ENCODE assay signal across 18 cellular contexts in the genomic region with DNA sequence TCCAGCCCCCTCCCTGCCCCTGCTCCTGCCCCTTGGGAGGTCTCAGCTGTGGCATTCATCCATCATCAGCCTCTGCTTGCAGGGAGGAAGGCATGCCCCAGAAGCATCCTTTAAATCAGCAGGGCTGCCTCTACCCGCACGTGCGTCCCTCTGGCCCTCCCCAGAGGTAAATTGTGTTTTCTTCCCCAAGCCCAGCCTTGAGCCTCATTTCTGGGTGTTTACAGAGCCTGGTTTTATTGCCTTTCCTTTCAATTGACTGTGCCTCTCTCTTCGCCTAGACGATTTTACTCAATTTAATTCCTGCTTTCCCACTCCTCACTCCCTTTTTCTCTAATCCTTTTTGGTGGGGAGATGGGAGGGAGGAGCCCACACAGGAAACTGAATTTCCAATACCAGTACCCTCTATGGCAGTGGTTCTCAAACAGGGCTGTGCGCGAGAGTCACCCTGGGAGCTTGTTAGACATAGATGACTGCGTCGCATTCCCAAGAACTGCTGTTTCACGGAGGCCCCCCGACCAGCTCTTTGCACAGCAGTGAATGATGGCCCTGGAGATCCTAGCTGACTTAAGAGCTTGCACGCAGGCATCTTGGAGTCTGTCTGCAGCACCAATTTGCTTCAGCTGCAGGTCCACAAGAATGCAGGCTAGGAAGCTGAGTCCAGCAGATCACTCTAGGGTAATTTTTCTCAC. TPM values are rescaled to one million over a fixed set of nuclear protein-coding genes. Genes with fewer than 3 reads are reported as not detected.
"Had no signal": no experiment of that assay in that cellular context is flagged by ENCODE, and none has a peak within 500 bp of the region (broad histone marks: within the 10 kb centered on the region; RNA-seq: fewer than 3 reads in every experiment).

No MANE protein-coding gene starts in this region.

- H3K4me1 Mint-ChIP-seq: immature natural killer cell; stimulated activated naive CD8-positive, alpha-beta T cell treated with anti-CD3 and anti-CD28 coated beads, Interleukin-15, amount 100 ng/mL, for 72 hours had no signal

- ATAC-seq: activated T-cell treated with anti-CD3 and anti-CD28 coated beads, Interleukin-2, amount 50 U/mL, for 4 hours; left lobe of liver; stimulated activated naive CD8-positive, alpha-beta T cell treated with anti-CD3 and anti-CD28 coated beads, Interleukin-15, amount 100 ng/mL, for 72 hours had no signal

- H3K27ac ChIP-seq: brain microvascular endothelial cell, testis had no signal

- H3K36me3 ChIP-seq: brain microvascular endothelial cell had no signal

- H3K9me3 Mint-ChIP-seq: activated T-cell treated with anti-CD3 and anti-CD28 coated beads, Interleukin-2, amount 50 U/mL, for 4 hours; dendritic cell treated with granulocyte-macrophage colony-stimulating factor and Interleukin-4, amounts not matched to agents 40 ng/mL and 50 ng/mL, for 4 days; immature natural killer cell; stimulated activated naive CD8-positive, alpha-beta T cell treated with anti-CD3 and anti-CD28 coated beads, Interleukin-15, amount 100 ng/mL, for 72 hours; T-helper 2 cell treated with Interferon-gamma antibody and Interleukin-4, amounts not matched to agents 5 μg/mL and 100 μg/mL, for 36 hours had no signal

- H3K27me3 ChIP-seq: testis had no signal

- DNase-seq: activated CD4-positive, alpha-beta T cell treated with anti-CD3 and anti-CD28 coated beads for 1 hour; activated CD4-positive, alpha-beta T cell treated with anti-CD3 and anti-CD28 coated beads, Interleukin-2, amount 50 U/mL, for 48 hours; activated gamma-delta T cell; activated T-cell treated with anti-CD3 and anti-CD28 coated beads, Interleukin-2, amount 50 U/mL, for 4 hours; amygdala; brain microvascular endothelial cell; cerebellar nuclear complex; erythroblast; immature natural killer cell; nucleus accumbens; stimulated activated CD4-positive, alpha-beta T cell treated with anti-CD3 and anti-CD28 coated beads, Interleukin-4, amount 100 ng/mL, for 4 hours; stimulated activated naive CD8-positive, alpha-beta T cell treated with anti-CD3 and anti-CD28 coated beads, Interleukin-15, amount 100 ng/mL, for 72 hours; SW 1271; testis had no signal

- H3K9me3 ChIP-seq: testis had no signal

- H3K36me3 Mint-ChIP-seq: activated naive CD8-positive, alpha-beta T cell; immature natural killer cell had no signal

- H3K4me3 Mint-ChIP-seq: activated naive CD8-positive, alpha-beta T cell; activated T-cell treated with anti-CD3 and anti-CD28 coated beads, Interleukin-2, amount 50 U/mL, for 4 hours; dendritic cell treated with granulocyte-macrophage colony-stimulating factor and Interleukin-4, amounts not matched to agents 40 ng/mL and 50 ng/mL, for 4 days; immature natural killer cell; stimulated activated naive CD8-positive, alpha-beta T cell treated with anti-CD3 and anti-CD28 coated beads, Interleukin-15, amount 100 ng/mL, for 72 hours; T-helper 2 cell treated with Interferon-gamma antibody and Interleukin-4, amounts not matched to agents 5 μg/mL and 100 μg/mL, for 36 hours had no signal

- H3K27ac Mint-ChIP-seq: activated naive CD8-positive, alpha-beta T cell; dendritic cell treated with granulocyte-macrophage colony-stimulating factor and Interleukin-4, amounts not matched to agents 40 ng/mL and 50 ng/mL, for 4 days; immature natural killer cell; T-helper 2 cell treated with Interferon-gamma antibody and Interleukin-4, amounts not matched to agents 5 μg/mL and 100 μg/mL, for 36 hours had no signal

- H3K4me3 ChIP-seq: testis had no signal

RNA-seq across cellular contexts. Expression of gene POU2F3, which starts 44.2 kb away (rescaled TPM):
- total RNA-seq: activated T-cell treated with anti-CD3 and anti-CD28 coated beads, Interleukin-2, amount 50 U/mL, for 4 hours; left lobe of liver had no signal
- polyA plus RNA-seq: immature natural killer cell had no signal

RNA-seq across cellular contexts. Expression of gene TRIM29, which starts 57.8 kb away (rescaled TPM):
- total RNA-seq: activated T-cell treated with anti-CD3 and anti-CD28 coated beads, Interleukin-2, amount 50 U/mL, for 4 hours had no signal
- polyA plus RNA-seq: immature natural killer cell had no signal
